15 cellular contexts compared by ENCODE assay signal in the genomic region with DNA sequence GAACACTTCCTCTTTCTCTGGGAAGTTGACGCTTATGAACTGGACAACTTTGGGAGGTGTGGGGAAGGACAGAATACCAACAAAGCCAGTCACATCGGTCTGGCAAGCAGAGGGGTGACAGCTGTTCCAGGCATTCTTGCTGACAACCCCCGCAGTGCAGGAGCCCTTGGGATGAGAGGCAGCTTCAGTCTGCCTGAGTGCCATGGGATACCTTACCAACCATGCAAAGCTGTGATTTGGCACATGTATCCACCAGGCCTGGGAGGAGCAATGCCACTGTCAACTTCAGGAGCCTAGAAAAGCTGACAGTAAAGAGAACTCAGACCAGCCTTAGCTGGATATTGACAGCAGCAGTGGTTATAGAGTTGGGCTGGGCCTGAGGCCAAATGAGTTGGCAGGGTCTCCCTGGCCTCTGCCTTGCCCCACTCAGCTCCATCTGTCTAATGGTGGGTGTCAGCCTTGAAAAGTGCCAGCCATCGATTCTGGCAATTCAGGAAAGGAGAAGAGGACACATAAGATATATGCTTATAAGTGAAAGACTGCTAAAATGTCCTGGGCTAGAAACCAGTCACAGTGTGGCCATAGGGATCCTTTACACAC. TPM values are rescaled to one million over a fixed set of nuclear protein-coding genes. Genes with fewer than 3 reads are reported as not detected.
"Had no signal": no experiment of that assay in that cellular context is flagged by ENCODE, and none has a peak within 500 bp of the region (broad histone marks: within the 10 kb centered on the region; RNA-seq: fewer than 3 reads in every experiment).

No MANE protein-coding gene starts in this region.

- H3K4me1 Mint-ChIP-seq: activated naive CD4-positive, alpha-beta T cell treated with anti-CD3 and anti-CD28 coated beads, Interleukin-2, amount 50 U/mL, for 24 hours; immature natural killer cell had no signal

- H3K4me3 ChIP-seq: esophagus muscularis mucosa, prostate gland had no signal

- H3K9me3 ChIP-seq: esophagus muscularis mucosa, prostate gland had no signal

- DNase-seq: activated CD4-positive, alpha-beta T cell treated with anti-CD3 and anti-CD28 coated beads, Interleukin-2, amount 50 U/mL, for 4 hours; activated T-cell treated with anti-CD3 and anti-CD28 coated beads, Interleukin-2, amount 50 U/mL, for 1 hour; dermis blood vessel endothelial cell; immature natural killer cell; stimulated activated CD4-positive, alpha-beta T cell treated with anti-CD3 and anti-CD28 coated beads, Interleukin-2, amount 100 ng/mL, for 24 hours; stimulated activated naive CD4-positive, alpha-beta T cell treated with Interleukin-2 at 50 U/mL for 16 hours had no signal

- H3K36me3 Mint-ChIP-seq: activated naive CD4-positive, alpha-beta T cell treated with anti-CD3 and anti-CD28 coated beads, Interleukin-2, amount 50 U/mL, for 24 hours; immature natural killer cell; natural killer cell treated with Interleukin-12 subunit alpha and Interleukin-12 subunit beta and Interleukin-15 and Interleukin-18, amount 100 ng/mL, for 72 hours; type B pancreatic cell had no signal

- H3K27ac ChIP-seq: esophagus muscularis mucosa, prostate gland had no signal

- H3K4me1 ChIP-seq: esophagus muscularis mucosa, prostate gland had no signal

- H3K36me3 ChIP-seq: esophagus muscularis mucosa, prostate gland had no signal

- H3K27ac Mint-ChIP-seq: activated naive CD4-positive, alpha-beta T cell treated with anti-CD3 and anti-CD28 coated beads, Interleukin-2, amount 50 U/mL, for 24 hours; immature natural killer cell; natural killer cell treated with Interleukin-12 subunit alpha and Interleukin-12 subunit beta and Interleukin-15 and Interleukin-18, amount 100 ng/mL, for 72 hours; type B pancreatic cell had no signal

- H3K9me3 Mint-ChIP-seq: activated naive CD4-positive, alpha-beta T cell treated with anti-CD3 and anti-CD28 coated beads, Interleukin-2, amount 50 U/mL, for 24 hours; type B pancreatic cell had no signal

- H3K4me3 Mint-ChIP-seq: activated naive CD4-positive, alpha-beta T cell treated with anti-CD3 and anti-CD28 coated beads, Interleukin-2, amount 50 U/mL, for 24 hours; immature natural killer cell; natural killer cell treated with Interleukin-12 subunit alpha and Interleukin-12 subunit beta and Interleukin-15 and Interleukin-18, amount 100 ng/mL, for 72 hours; type B pancreatic cell had no signal

- H3K27me3 Mint-ChIP-seq: natural killer cell treated with Interleukin-12 subunit alpha and Interleukin-12 subunit beta and Interleukin-15 and Interleukin-18, amount 100 ng/mL, for 72 hours had no signal

RNA-seq across cellular contexts. Expression of a gene that starts 10.0 kb away (rescaled TPM):
- total RNA-seq: dermis blood vessel endothelial cell; fibroblast of villous mesenchyme; lung microvascular endothelial cell; mononuclear cell; natural killer cell treated with Interleukin-12 subunit alpha and Interleukin-12 subunit beta and Interleukin-15 and Interleukin-18, amount 100 ng/mL, for 72 hours; T-helper 2 cell treated with Interferon-gamma antibody and Interleukin-4, amounts not matched to agents 100 ng/mL and 5 ng/mL, for 36 hours had no signal
